1 cellular context compared by ENCODE assay signal in genomic region chr17:4442582-4442981, GRCh38.
A peak's percentile ranks its signal among the peaks of the same experiment; 100 is the strongest.
TF ChIP-seq lines count a peak whose summit lies in the region.

No MANE protein-coding gene starts in this region.

TF ChIP-seq in K562, 482 proteins besides CTCF, POLR2A, EP300 and RAD21 (continued from another document):
- TF ChIP-seq ATF2 (CRISPR knock-in tag; IDR thresholded peaks at IDR 0.05) (no peak), COPS2 (conservative IDR thresholded peaks at IDR 0.05) (no peak), RBM25 (IDR thresholded peaks at IDR 0.05; ENCODE audit: low read depth, low read length, severe bottlenecking) (peak; percentile 82), CXXC5 (CRISPR knock-in tag; IDR thresholded peaks at IDR 0.05) (no peak)
